ENCODE assay signal across 8 cellular contexts in genomic region chr14:21025374-21026151, GRCh38. TPM values are rescaled to one million over a fixed set of nuclear protein-coding genes. Genes with fewer than 3 reads are reported as not detected.
DNase-seq lines count a peak whose midpoint lies in the region; ATAC-seq, FAIRE-seq and TF ChIP-seq lines count a peak whose summit lies in the region.

No MANE protein-coding gene starts in this region.

- ATAC-seq in activated naive CD8-positive, alpha-beta T cell treated with anti-CD3 and anti-CD28 coated beads, Interleukin-2, amount 50 U/mL, for 24 hours, result no peak
- ATAC-seq in HG02571 (IDR thresholded peaks at IDR 0.05; ENCODE audit: unreplicated experiment), result no peak
- no peak for ATAC-seq in HG03469 (IDR thresholded peaks at IDR 0.05; ENCODE audit: unreplicated experiment)
- ATAC-seq in HG03565 (IDR thresholded peaks at IDR 0.05; ENCODE audit: unreplicated experiment), result no peak

- H3K27ac Mint-ChIP-seq in activated naive CD8-positive, alpha-beta T cell treated with anti-CD3 and anti-CD28 coated beads, Interleukin-2, amount 50 U/mL, for 24 hours, result no peak overlapping the region

- H3K9me3 ChIP-seq in HEK293 (ENCODE audit: control insufficient read depth, insufficient read depth, low read depth, low read length) (no peaks in the 10 kb centered on the region), right atrium auricular region (no peaks in the 10 kb centered on the region)

- H3K27me3 Mint-ChIP-seq in activated naive CD8-positive, alpha-beta T cell treated with anti-CD3 and anti-CD28 coated beads, Interleukin-2, amount 50 U/mL, for 24 hours, result peaks cover 8% of the 10 kb centered on the region

- DNase-seq in activated naive CD8-positive, alpha-beta T cell treated with anti-CD3 and anti-CD28 coated beads, Interleukin-2, amount 50 U/mL, for 24 hours, result no peak
- peak; percentile 73 for DNase-seq in right atrium auricular region (ENCODE audit: low spot score)
- DNase-seq in pons (ENCODE audit: low spot score), result peak; percentile 78
- no peak for DNase-seq in GM19239 (ENCODE audit: insufficient read length, low spot score)

- no peaks in the 10 kb centered on the region for H3K9me3 Mint-ChIP-seq in activated naive CD8-positive, alpha-beta T cell treated with anti-CD3 and anti-CD28 coated beads, Interleukin-2, amount 50 U/mL, for 24 hours

- H3K36me3 Mint-ChIP-seq in activated naive CD8-positive, alpha-beta T cell treated with anti-CD3 and anti-CD28 coated beads, Interleukin-2, amount 50 U/mL, for 24 hours (ENCODE audit: low read depth), result no peaks in the 10 kb centered on the region

- H3K27me3 ChIP-seq in right atrium auricular region, result no peaks in the 10 kb centered on the region

- CTCF ChIA-PET in HEK293 (lab: Yijun Ruan, JAX), result interaction anchor here (0.5 to 3.7 kb wide), 4 partner anchors 10 to 110 kb away, joined by 3 to 34 read pairs (median 4); no protein-coding TSS in a partner anchor

- H3K4me1 Mint-ChIP-seq in activated naive CD8-positive, alpha-beta T cell treated with anti-CD3 and anti-CD28 coated beads, Interleukin-2, amount 50 U/mL, for 24 hours, result peaks cover 11% of the 10 kb centered on the region

- no peak for FAIRE-seq in GM19239 (lab: Jason Lieb, UNC)

- H3K36me3 ChIP-seq in HEK293 (ENCODE audit: control insufficient read depth in 2 of 2, insufficient read depth in 1 of 2, low read length in 2 of 2) (peaks cover 0 to 18% of the 10 kb centered on the region in 2 experiments; a peak in 1 of 3 replicates), right atrium auricular region (peaks cover 16% of the 10 kb centered on the region)

- POLR2A ChIA-PET in HEK293 (lab: Yijun Ruan, JAX), result interaction anchor here (0.7 to 1.2 kb wide), 3 partner anchors 11 to 46 kb away, joined by 3 to 8 read pairs (median 5); partner anchors contain the start of gene ARHGEF40

- no peak for TF ChIP-seq CTCF in HEK293 (tag by site-specific recombination; IDR thresholded peaks at IDR 0.05)
- TF ChIP-seq CTCF in right atrium auricular region (IDR thresholded peaks at IDR 0.05), result no peak

- H3K4me1 ChIP-seq in HEK293 (ENCODE audit: control insufficient read depth, insufficient read depth, low read length) (peaks cover 10% of the 10 kb centered on the region; the same call in 1 of the 2 replicates), right atrium auricular region (peaks cover 0 to 38% of the 10 kb centered on the region in 2 donors)

- H3K27ac ChIP-seq in HEK293 (ENCODE audit: extremely low read depth, low read depth, low read length) (no peak overlapping the region), right atrium auricular region (peak overlapping the region; percentile 96 to 98)

- peak overlapping the region; percentile 66 for H3K4me3 Mint-ChIP-seq in activated naive CD8-positive, alpha-beta T cell treated with anti-CD3 and anti-CD28 coated beads, Interleukin-2, amount 50 U/mL, for 24 hours

- H3K4me3 ChIP-seq in HEK293 (ENCODE audit: low read depth, low read length) (peak overlapping the region; percentile 69), right atrium auricular region (peak overlapping the region; percentile 85 to 89)

TF ChIP-seq in HEK293, 187 proteins besides CTCF, POLR2A, EP300 and RAD21:
- TF ChIP-seq ZNF621 (tag by site-specific recombination; IDR thresholded peaks at IDR 0.05), result no peak
- no peak for TF ChIP-seq ZNF324 (tag by site-specific recombination; IDR thresholded peaks at IDR 0.05)
- peak; percentile 23; the same call in 1 of the 2 replicates for TF ChIP-seq ZBTB10 (tag by site-specific recombination; IDR thresholded peaks at IDR 0.05)

RNA-seq across cellular contexts. Expression of gene NDRG2, which starts 0.7 kb away (rescaled TPM):
- 100 to 1,000 TPM; 335 to 360 TPM for total RNA-seq in right atrium auricular region

RNA-seq across cellular contexts. Expression of gene TPPP2, which starts 4.5 kb away (rescaled TPM):
- under 1 TPM in 1 of 2 donors, not detected in 1; 0.86 TPM for total RNA-seq in right atrium auricular region

RNA-seq across cellular contexts. Expression of gene RNASE13, which starts 9.0 kb away (rescaled TPM):
- not detected for total RNA-seq in right atrium auricular region

RNA-seq across cellular contexts. Expression of gene RNASE7, which starts 16.6 kb away (rescaled TPM):
- not detected for total RNA-seq in right atrium auricular region

RNA-seq across cellular contexts. Expression of gene SLC39A2, which starts 26.5 kb away (rescaled TPM):
- not detected for total RNA-seq in right atrium auricular region

Comparison
In these comparisons a context has a peak if more than half of its experiments do, and no peak if none do; other contexts are left out.
1. DNase-seq: peak in right atrium auricular region (single experiment) and pons (single experiment); none in activated naive CD8-positive, alpha-beta T cell treated with anti-CD3 and anti-CD28 coated beads, Interleukin-2, amount 50 U/mL, for 24 hours (single experiment) and GM19239 (single experiment).